ENCODE assay signal across 17 cellular contexts in the genomic region with DNA sequence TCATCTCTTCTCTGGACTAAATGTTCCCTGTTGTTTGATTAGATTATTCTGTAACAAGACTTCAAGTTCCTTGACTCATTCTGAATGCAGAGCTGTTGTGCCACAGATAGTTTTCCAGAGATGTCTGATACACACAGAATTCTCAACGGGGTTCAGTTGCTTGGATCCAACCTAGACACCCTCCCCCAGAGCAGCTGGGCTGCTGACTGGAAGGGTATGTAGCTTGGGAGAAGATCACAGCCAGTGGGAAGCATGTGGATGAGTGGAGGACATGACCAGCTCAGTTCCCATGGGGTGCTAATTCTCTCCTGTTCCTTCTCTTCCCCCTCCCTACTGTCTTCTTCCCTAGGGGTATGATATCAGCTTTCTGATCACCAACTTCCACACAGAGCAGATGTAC. TPM values are rescaled to one million over a fixed set of nuclear protein-coding genes. Genes with fewer than 3 reads are reported as not detected.
DNase-seq lines count a peak whose midpoint lies in the region; ATAC-seq and TF ChIP-seq lines count a peak whose summit lies in the region.
"Had no signal": no experiment of that assay in that cellular context is flagged by ENCODE, and none has a peak within 500 bp of the region (broad histone marks: within the 10 kb centered on the region; RNA-seq: fewer than 3 reads in every experiment).

No MANE protein-coding gene starts in this region.

- H3K27me3 ChIP-seq in vagina: no peaks in the 10 kb centered on the region
- H3K27me3 ChIP-seq: SJCRH30 had no signal

- DNase-seq in activated naive CD8-positive, alpha-beta T cell treated with anti-CD3 and anti-CD28 coated beads, Interleukin-2, amount 50 U/mL, for 24 hours: no peak
- DNase-seq in activated naive CD8-positive, alpha-beta T cell treated with anti-CD3 and anti-CD28 coated beads for 36 hours: no peak
- DNase-seq in inferior parietal cortex (ENCODE audit: extremely low spot score): peak; percentile 46
- no peak for DNase-seq in stimulated activated naive B cell treated with anti-CD40 and anti-IgM and Interleukin-4, amounts not matched to agents 10 μg/mL and 1 μg/mL and 100 μg/mL, for 72 hours
- DNase-seq in posterior vena cava (ENCODE audit: low spot score): no peak
- DNase-seq in vagina (ENCODE audit: extremely low spot score in 2 of 2): no peak
- no peak for DNase-seq in GM19240 (ENCODE audit: insufficient read length, low spot score)
- DNase-seq: activated CD4-positive, alpha-beta T cell treated with anti-CD3 and anti-CD28 coated beads for 4 hours; activated T-cell treated with anti-CD3 and anti-CD28 coated beads for 4 hours; amniotic stem cell; COR-L47; NCI-H526 treated with DMSO at 0.1 percent for 48 hours; SJCRH30; stimulated activated naive CD8-positive, alpha-beta T cell treated with anti-CD3 and anti-CD28 coated beads, Interleukin-15, Interleukin-2, amounts not matched to agents 100 U/mL and 50 U/mL, for 24 hours; T1000 had no signal

- H3K36me3 ChIP-seq in vagina: peaks cover 9 to 80% of the 10 kb centered on the region in 2 donors

- peaks cover 6% of the 10 kb centered on the region for H3K36me3 Mint-ChIP-seq in activated naive CD8-positive, alpha-beta T cell
- peaks cover 63% of the 10 kb centered on the region for H3K36me3 Mint-ChIP-seq in activated naive CD8-positive, alpha-beta T cell treated with anti-CD3 and anti-CD28 coated beads, Interleukin-2, amount 50 U/mL, for 24 hours (ENCODE audit: low read depth)
- H3K36me3 Mint-ChIP-seq in activated naive CD8-positive, alpha-beta T cell treated with anti-CD3 and anti-CD28 coated beads for 36 hours: peaks cover 19% of the 10 kb centered on the region
- H3K36me3 Mint-ChIP-seq in stimulated activated naive B cell treated with anti-CD40 and anti-IgM and Interleukin-4, amounts not matched to agents 10 μg/mL and 1 μg/mL and 100 μg/mL, for 72 hours: peaks cover 44 to 58% of the 10 kb centered on the region in 2 donors

- H3K4me1 ChIP-seq in vagina: no peaks in the 10 kb centered on the region
- H3K4me1 ChIP-seq: SJCRH30 had no signal

- no peaks in the 10 kb centered on the region for H3K9me3 ChIP-seq in vagina
- H3K9me3 ChIP-seq: SJCRH30 had no signal

- H3K9me3 Mint-ChIP-seq in activated naive CD8-positive, alpha-beta T cell (ENCODE audit: low read depth): no peaks in the 10 kb centered on the region
- H3K9me3 Mint-ChIP-seq in activated naive CD8-positive, alpha-beta T cell treated with anti-CD3 and anti-CD28 coated beads, Interleukin-2, amount 50 U/mL, for 24 hours: no peaks in the 10 kb centered on the region
- no peaks in the 10 kb centered on the region for H3K9me3 Mint-ChIP-seq in activated naive CD8-positive, alpha-beta T cell treated with anti-CD3 and anti-CD28 coated beads for 36 hours
- H3K9me3 Mint-ChIP-seq in stimulated activated naive B cell treated with anti-CD40 and anti-IgM and Interleukin-4, amounts not matched to agents 10 μg/mL and 1 μg/mL and 100 μg/mL, for 72 hours: no peaks in the 10 kb centered on the region

- intact Hi-C loops in posterior vena cava (cut with DNase I) (no loop called here), vagina (cut with DNase I) (loop anchor here (10.0 kb wide), 1 partner anchor 131 kb away; a partner anchor contains a TSS)

- peak overlapping the region; percentile 76 for H3K27ac Mint-ChIP-seq in activated naive CD8-positive, alpha-beta T cell
- no peak overlapping the region for H3K27ac Mint-ChIP-seq in activated naive CD8-positive, alpha-beta T cell treated with anti-CD3 and anti-CD28 coated beads, Interleukin-2, amount 50 U/mL, for 24 hours
- peak overlapping the region; percentile 36 for H3K27ac Mint-ChIP-seq in activated naive CD8-positive, alpha-beta T cell treated with anti-CD3 and anti-CD28 coated beads for 36 hours
- H3K27ac Mint-ChIP-seq in stimulated activated naive B cell treated with anti-CD40 and anti-IgM and Interleukin-4, amounts not matched to agents 10 μg/mL and 1 μg/mL and 100 μg/mL, for 72 hours: peak overlapping the region; percentile 89

- H3K27ac ChIP-seq in vagina: no peak overlapping the region
- H3K27ac ChIP-seq: SJCRH30 had no signal

- no peak for TF ChIP-seq POLR2A in vagina (IDR thresholded peaks at IDR 0.05)

- TF ChIP-seq CTCF in vagina (IDR thresholded peaks at IDR 0.05): no peak

- H3K27me3 Mint-ChIP-seq in activated naive CD8-positive, alpha-beta T cell: no peaks in the 10 kb centered on the region
- H3K27me3 Mint-ChIP-seq in activated naive CD8-positive, alpha-beta T cell treated with anti-CD3 and anti-CD28 coated beads, Interleukin-2, amount 50 U/mL, for 24 hours: no peaks in the 10 kb centered on the region
- no peaks in the 10 kb centered on the region for H3K27me3 Mint-ChIP-seq in activated naive CD8-positive, alpha-beta T cell treated with anti-CD3 and anti-CD28 coated beads for 36 hours
- H3K27me3 Mint-ChIP-seq in stimulated activated naive B cell treated with anti-CD40 and anti-IgM and Interleukin-4, amounts not matched to agents 10 μg/mL and 1 μg/mL and 100 μg/mL, for 72 hours: no peaks in the 10 kb centered on the region

- ATAC-seq in activated naive CD8-positive, alpha-beta T cell treated with anti-CD3 and anti-CD28 coated beads, Interleukin-2, amount 50 U/mL, for 24 hours: no peak
- ATAC-seq in stimulated activated naive B cell treated with anti-CD40 and anti-IgM and Interleukin-4, amounts not matched to agents 10 μg/mL and 1 μg/mL and 100 μg/mL, for 72 hours (replicated peaks): no peak
- ATAC-seq: stimulated activated naive CD8-positive, alpha-beta T cell treated with anti-CD3 and anti-CD28 coated beads, Interleukin-15, Interleukin-2, amounts not matched to agents 100 U/mL and 50 U/mL, for 24 hours had no signal

- no peak overlapping the region for H3K4me3 ChIP-seq in vagina
- H3K4me3 ChIP-seq: SJCRH30 had no signal

- H3K4me1 Mint-ChIP-seq in activated naive CD8-positive, alpha-beta T cell (ENCODE audit: low read depth): peaks cover 17% of the 10 kb centered on the region
- peaks cover 16% of the 10 kb centered on the region for H3K4me1 Mint-ChIP-seq in activated naive CD8-positive, alpha-beta T cell treated with anti-CD3 and anti-CD28 coated beads, Interleukin-2, amount 50 U/mL, for 24 hours
- H3K4me1 Mint-ChIP-seq in activated naive CD8-positive, alpha-beta T cell treated with anti-CD3 and anti-CD28 coated beads for 36 hours: peaks cover 17% of the 10 kb centered on the region
- H3K4me1 Mint-ChIP-seq in stimulated activated naive B cell treated with anti-CD40 and anti-IgM and Interleukin-4, amounts not matched to agents 10 μg/mL and 1 μg/mL and 100 μg/mL, for 72 hours: peaks cover 30 to 44% of the 10 kb centered on the region in 2 donors

- no peak overlapping the region for H3K4me3 Mint-ChIP-seq in activated naive CD8-positive, alpha-beta T cell
- no peak overlapping the region for H3K4me3 Mint-ChIP-seq in activated naive CD8-positive, alpha-beta T cell treated with anti-CD3 and anti-CD28 coated beads, Interleukin-2, amount 50 U/mL, for 24 hours
- no peak overlapping the region for H3K4me3 Mint-ChIP-seq in activated naive CD8-positive, alpha-beta T cell treated with anti-CD3 and anti-CD28 coated beads for 36 hours
- no peak overlapping the region for H3K4me3 Mint-ChIP-seq in stimulated activated naive B cell treated with anti-CD40 and anti-IgM and Interleukin-4, amounts not matched to agents 10 μg/mL and 1 μg/mL and 100 μg/mL, for 72 hours

RNA-seq across cellular contexts. Expression of a gene that starts 6.6 kb away (rescaled TPM):
- total RNA-seq in activated naive CD8-positive, alpha-beta T cell treated with anti-CD3 and anti-CD28 coated beads for 36 hours: 10 to 100 TPM; 22.7 to 23.8 TPM
- total RNA-seq in posterior vena cava (10 to 100 TPM; 24.9 to 44.4 TPM), vagina (73.4 TPM)

RNA-seq across cellular contexts. Expression of a gene that starts 10.6 kb away (rescaled TPM):
- 100 to 1,000 TPM; 251 to 253 TPM for total RNA-seq in activated naive CD8-positive, alpha-beta T cell treated with anti-CD3 and anti-CD28 coated beads for 36 hours
- 100 to 1,000 TPM; 144 to 148 TPM for total RNA-seq in posterior vena cava
- total RNA-seq in vagina: 124 TPM

RNA-seq across cellular contexts. Expression of a gene that starts 11.2 kb away (rescaled TPM):
- total RNA-seq in activated naive CD8-positive, alpha-beta T cell treated with anti-CD3 and anti-CD28 coated beads for 36 hours: 10 to 100 TPM; 49.5 to 50.8 TPM
- total RNA-seq in posterior vena cava: 10 to 100 TPM; 44.2 to 48.8 TPM
- total RNA-seq in vagina: 58.9 TPM

RNA-seq across cellular contexts. Expression of a gene that starts 33.7 kb away (rescaled TPM):
- total RNA-seq in activated naive CD8-positive, alpha-beta T cell treated with anti-CD3 and anti-CD28 coated beads for 36 hours: 10 to 100 TPM; 24.8 to 25.7 TPM
- total RNA-seq in posterior vena cava: 10 to 100 TPM; 47.8 to 50.6 TPM
- 42.5 TPM for total RNA-seq in vagina
- total RNA-seq: OCI-LY7 had no signal

RNA-seq across cellular contexts. Expression of a gene that starts 40.3 kb away (rescaled TPM):
- total RNA-seq in activated naive CD8-positive, alpha-beta T cell treated with anti-CD3 and anti-CD28 coated beads for 36 hours: 10 to 100 TPM; 69.2 to 71.2 TPM
- total RNA-seq in posterior vena cava (10 to 100 TPM; 18.2 to 20.0 TPM), vagina (50.6 TPM)
